23 cellular contexts compared by ENCODE assay signal in genomic region chr2:9095226-9095625, GRCh38.
DNase-seq lines count a peak whose midpoint lies in the region; ATAC-seq and TF ChIP-seq lines count a peak whose summit lies in the region.
"Had no signal": no experiment of that assay in that cellular context is flagged by ENCODE, and none has a peak within 500 bp of the region (broad histone marks: within the 10 kb centered on the region; RNA-seq: fewer than 3 reads in every experiment).

No MANE protein-coding gene starts in this region.

- H3K79me2 ChIP-seq in hepatocyte (no peaks in the 10 kb centered on the region), parathyroid adenoma (no peaks in the 10 kb centered on the region)

- H3K4me3 Mint-ChIP-seq in progenitor cell of endocrine pancreas (ENCODE audit: low read depth), result no peak overlapping the region

- no peaks in the 10 kb centered on the region for H3K9me2 ChIP-seq in hepatocyte (replicated peaks; ENCODE audit: insufficient read depth)
- H3K9me2 ChIP-seq: SK-N-SH had no signal

- peak overlapping the region; percentile 70 to 89 (median 87) for H3K4me2 ChIP-seq in BLaER1 treated with 17β-estradiol and CSF1 and Interleukin-3, amounts not matched to agents 10 nM and 100 nM
- H3K4me2 ChIP-seq in hepatocyte (peak overlapping the region; percentile 29), parathyroid adenoma (ENCODE audit: low read length) (no peak overlapping the region)
- H3K4me2 ChIP-seq: KMS-11, SK-N-SH had no signal

- no peak for TF ChIP-seq POLR2A in ovary (IDR thresholded peaks at IDR 0.05)

- no peak for DNase-seq in hepatocyte (ENCODE audit: low spot score)
- no peak for DNase-seq in mesenteric fat pad (ENCODE audit: low spot score)
- DNase-seq in ovary, result no peak
- DNase-seq in progenitor cell of endocrine pancreas (ENCODE audit: low spot score, unreplicated experiment), result no peak
- DNase-seq: ACHN; activated CD8-positive, alpha-beta memory T cell treated with anti-CD3 and anti-CD28 coated beads, Interleukin-2, amount 50 U/mL, for 4 hours; central memory CD4-positive, alpha-beta T cell; glutamatergic neuron; NCI-H2081 treated with DMSO at 0.1 percent for 48 hours; NCI-H510A treated with DMSO at 0.1 percent for 48 hours; RPMI8226; WERI-Rb-1 had no signal

- no peaks in the 10 kb centered on the region for H3K36me3 ChIP-seq in BLaER1 treated with 17β-estradiol and CSF1 and Interleukin-3, amounts not matched to agents 10 nM and 100 nM
- H3K36me3 ChIP-seq in hepatocyte (replicated peaks; ENCODE audit: insufficient read depth, low read depth), result no peaks in the 10 kb centered on the region
- no peaks in the 10 kb centered on the region for H3K36me3 ChIP-seq in parathyroid adenoma (ENCODE audit: control insufficient read depth, insufficient read depth, low read length)
- H3K36me3 ChIP-seq in ovary, result no peaks in the 10 kb centered on the region
- H3K36me3 ChIP-seq: left lung, right atrium auricular region, WERI-Rb-1 had no signal

- peaks cover 45 to 68% (median 57%) of the 10 kb centered on the region in 10 experiments for H3K4me1 ChIP-seq in BLaER1 treated with 17β-estradiol and CSF1 and Interleukin-3, amounts not matched to agents 10 nM and 100 nM
- H3K4me1 ChIP-seq in hepatocyte (ENCODE audit: insufficient read depth) (peaks cover 4% of the 10 kb centered on the region), parathyroid adenoma (peaks cover 17% of the 10 kb centered on the region), ovary (ENCODE audit: insufficient read depth) (peaks cover 6% of the 10 kb centered on the region)

- no peak for ATAC-seq in GM18861 (IDR thresholded peaks at IDR 0.05; ENCODE audit: unreplicated experiment)
- ATAC-seq: GM12878 had no signal

- no peaks in the 10 kb centered on the region for H3K36me3 Mint-ChIP-seq in progenitor cell of endocrine pancreas (ENCODE audit: insufficient read depth)

- H3K27me3 ChIP-seq in BLaER1 treated with 17β-estradiol and CSF1 and Interleukin-3, amounts not matched to agents 10 nM and 100 nM, result no peaks in the 10 kb centered on the region
- H3K27me3 ChIP-seq in hepatocyte (no peaks in the 10 kb centered on the region), parathyroid adenoma (ENCODE audit: control insufficient read depth, insufficient read depth, low read length) (no peaks in the 10 kb centered on the region), ovary (no peaks in the 10 kb centered on the region)
- H3K27me3 ChIP-seq: left lung, right atrium auricular region had no signal

- no peaks in the 10 kb centered on the region for H3K9me3 Mint-ChIP-seq in progenitor cell of endocrine pancreas (ENCODE audit: low read depth)

- H3K4me1 Mint-ChIP-seq in progenitor cell of endocrine pancreas (ENCODE audit: low read depth), result peaks cover 5% of the 10 kb centered on the region

- intact Hi-C loops in ovary (cut with DNase I), result no loop called here

- TF ChIP-seq CTCF in VCaP (conservative IDR thresholded peaks at IDR 0.05) (no peak), hepatocyte (IDR thresholded peaks at IDR 0.05; ENCODE audit: poor library complexity) (no peak), parathyroid adenoma (IDR thresholded peaks at IDR 0.05) (no peak), ovary (IDR thresholded peaks at IDR 0.05) (no peak), progenitor cell of endocrine pancreas (IDR thresholded peaks at IDR 0.05; ENCODE audit: unreplicated experiment) (no peak)

- H3K9me3 ChIP-seq in BLaER1 treated with 17β-estradiol and CSF1 and Interleukin-3, amounts not matched to agents 10 nM and 100 nM (replicated peaks in 1 of 11), result no peaks in the 10 kb centered on the region
- no peaks in the 10 kb centered on the region for H3K9me3 ChIP-seq in hepatocyte (ENCODE audit: low read depth)
- H3K9me3 ChIP-seq in parathyroid adenoma (ENCODE audit: control insufficient read depth, low read length), result no peaks in the 10 kb centered on the region
- H3K9me3 ChIP-seq in ovary, result no peaks in the 10 kb centered on the region
- H3K9me3 ChIP-seq: left lung, mucosa of descending colon, right atrium auricular region, SK-N-SH had no signal

- H3K27me3 Mint-ChIP-seq in progenitor cell of endocrine pancreas, result peaks cover 22% of the 10 kb centered on the region

- H3K9ac ChIP-seq in BLaER1 treated with 17β-estradiol and CSF1 and Interleukin-3, amounts not matched to agents 10 nM and 100 nM, result peak overlapping the region in 9 of 11 experiments; percentile 9 to 76 (median 70); a peak in 11 of 22 replicates
- no peak overlapping the region for H3K9ac ChIP-seq in parathyroid adenoma
- H3K9ac ChIP-seq: KMS-11, SK-N-SH had no signal

- 91% methylated on average over 14 of the region's 14 CpGs for WGBS in hepatocyte (ENCODE audit: low lambda C conversion rate, missing lambda C conversion rate)
- 73 to 82% (median 76%) methylated on average over 14 of the region's 14 CpGs for WGBS in ovary, 3 donors

- no peak overlapping the region; a peak in 1 of 20 replicates for H3K4me3 ChIP-seq in BLaER1 treated with 17β-estradiol and CSF1 and Interleukin-3, amounts not matched to agents 10 nM and 100 nM
- H3K4me3 ChIP-seq in hepatocyte (no peak overlapping the region), parathyroid adenoma (ENCODE audit: low read depth, low read length) (no peak overlapping the region), ovary (no peak overlapping the region)
- H3K4me3 ChIP-seq: GM12878, mucosa of descending colon had no signal

- peak overlapping the region in 6 of 11 experiments; percentile 70 to 82 (median 76); a peak in 10 of 22 replicates for H3K27ac ChIP-seq in BLaER1 treated with 17β-estradiol and CSF1 and Interleukin-3, amounts not matched to agents 10 nM and 100 nM
- H3K27ac ChIP-seq in VCaP (peak overlapping the region; percentile 77), hepatocyte (no peak overlapping the region), parathyroid adenoma (no peak overlapping the region), ovary (no peak overlapping the region)
- H3K27ac ChIP-seq: C4-2B, KMS-11, right atrium auricular region, WERI-Rb-1 had no signal

- H3K27ac Mint-ChIP-seq in progenitor cell of endocrine pancreas, result no peak overlapping the region

- no peak overlapping the region for H2AFZ ChIP-seq in hepatocyte
- H2AFZ ChIP-seq in parathyroid adenoma, result peak overlapping the region; percentile 80

- no peak for TF ChIP-seq EP300 in ovary (IDR thresholded peaks at IDR 0.05)

- H4K20me1 ChIP-seq in BLaER1 treated with 17β-estradiol and CSF1 and Interleukin-3, amounts not matched to agents 10 nM and 100 nM, result no peaks in the 10 kb centered on the region
- H4K20me1 ChIP-seq in hepatocyte (ENCODE audit: insufficient read depth, poor library complexity, severe bottlenecking), result no peaks in the 10 kb centered on the region

Comparison
In these comparisons a context has a peak if more than half of its experiments do, and no peak if none do; other contexts are left out.
1. H3K27ac ChIP-seq: peak in BLaER1 treated with 17β-estradiol and CSF1 and Interleukin-3, amounts not matched to agents 10 nM and 100 nM (6 of 11) and VCaP (single experiment); none in hepatocyte (single experiment), parathyroid adenoma (single experiment) and ovary (0 of 2).